Comparison of ENCODE assay signal across 10 cellular contexts in the genomic region with DNA sequence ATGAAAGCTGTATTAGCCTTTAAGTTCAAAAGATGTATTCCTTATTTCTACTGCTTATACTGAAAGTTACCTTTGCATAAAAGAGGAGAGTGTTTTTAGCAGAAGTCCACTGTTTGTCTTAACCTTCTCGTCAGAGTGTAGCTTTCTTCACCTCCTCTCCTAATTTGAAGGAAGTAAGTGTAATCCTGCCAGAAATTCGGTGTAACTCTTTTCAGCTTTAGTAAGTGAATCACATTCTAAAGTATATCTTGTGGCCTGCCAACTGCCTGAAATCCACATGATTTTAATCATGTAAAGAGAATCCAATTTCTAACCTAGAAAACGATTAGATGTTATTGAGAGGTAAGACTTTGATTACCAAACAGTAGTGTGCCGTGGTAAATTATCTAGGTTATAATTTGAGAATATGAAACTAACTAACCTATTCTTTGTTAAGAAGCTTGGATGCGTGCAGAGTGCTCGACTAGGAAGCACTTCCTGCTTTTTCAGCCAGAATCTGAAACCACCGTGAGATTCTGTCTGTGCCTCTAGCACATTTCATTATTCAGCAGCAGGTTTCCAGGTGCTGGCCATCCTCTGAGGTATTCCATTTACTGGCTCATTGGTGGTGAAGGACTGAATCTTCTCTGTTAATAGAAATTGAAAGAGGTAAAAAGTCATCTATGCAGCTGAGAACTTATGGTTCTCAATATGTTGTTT. TPM values are rescaled to one million over a fixed set of nuclear protein-coding genes. Genes with fewer than 3 reads are reported as not detected.
DNase-seq lines count a peak whose midpoint lies in the region; ATAC-seq and TF ChIP-seq lines count a peak whose summit lies in the region.
"Had no signal": no experiment of that assay in that cellular context is flagged by ENCODE, and none has a peak within 500 bp of the region (broad histone marks: within the 10 kb centered on the region; RNA-seq: fewer than 3 reads in every experiment).

No MANE protein-coding gene starts in this region.

- H3K4me1 Mint-ChIP-seq in activated T-helper 17 cell treated with anti-CD3 and anti-CD28 coated beads, Interleukin-2, amount 50 U/mL, for 72 hours: peaks cover 11% of the 10 kb centered on the region
- H3K4me1 Mint-ChIP-seq in progenitor cell of endocrine pancreas (ENCODE audit: low read depth): peaks cover 4% of the 10 kb centered on the region

- no peaks in the 10 kb centered on the region for H3F3A ChIP-seq in PC-3 (ENCODE audit: low read length, unreplicated experiment)

- H4K20me1 ChIP-seq in PC-3 (ENCODE audit: low read length): no peaks in the 10 kb centered on the region

- peak overlapping the region; percentile 83 for H3K27ac Mint-ChIP-seq in activated T-helper 17 cell treated with anti-CD3 and anti-CD28 coated beads, Interleukin-2, amount 50 U/mL, for 72 hours
- peak overlapping the region; percentile 76 for H3K27ac Mint-ChIP-seq in progenitor cell of endocrine pancreas

- ATAC-seq in HG03097 (IDR thresholded peaks at IDR 0.05; ENCODE audit: low FRiP score, unreplicated experiment): peak; percentile 46
- peak; percentile 42 for ATAC-seq in activated T-helper 17 cell treated with anti-CD3 and anti-CD28 coated beads, Interleukin-2, amount 50 U/mL, for 72 hours (replicated peaks)
- no peak for ATAC-seq in PC-3
- no peak for ATAC-seq in SK-N-SH treated with all-trans-retinoic acid at 6 μM for 48 hours

- POLR2A ChIA-PET in PC-3 (lab: Charles Lee; ENCODE audit: unreplicated experiment): no interaction called here

- H3K36me3 Mint-ChIP-seq in activated T-helper 17 cell treated with anti-CD3 and anti-CD28 coated beads, Interleukin-2, amount 50 U/mL, for 72 hours (ENCODE audit: low read depth): peaks cover 59% of the 10 kb centered on the region
- H3K36me3 Mint-ChIP-seq in progenitor cell of endocrine pancreas (ENCODE audit: insufficient read depth): peaks cover 11% of the 10 kb centered on the region

- no peaks in the 10 kb centered on the region; the same call in 1 of the 2 replicates for H3K36me3 ChIP-seq in PC-3 (ENCODE audit: low read depth, low read length)

- H3K9ac ChIP-seq in PC-3 (ENCODE audit: low read length): no peak overlapping the region

- intact Hi-C loops in PC-3 (cut with micrococcal nuclease): no loop called here

- no peaks in the 10 kb centered on the region for H3K27me3 Mint-ChIP-seq in activated T-helper 17 cell treated with anti-CD3 and anti-CD28 coated beads, Interleukin-2, amount 50 U/mL, for 72 hours
- no peaks in the 10 kb centered on the region for H3K27me3 Mint-ChIP-seq in progenitor cell of endocrine pancreas

- no peak overlapping the region for H2AFZ ChIP-seq in PC-3 (ENCODE audit: low read length)

- peaks cover 5% of the 10 kb centered on the region for H3K4me1 ChIP-seq in PC-3 (ENCODE audit: insufficient read depth, low read length)

- H3K9me2 ChIP-seq in PC-3 (replicated peaks; ENCODE audit: low read length): no peaks in the 10 kb centered on the region

- CTCF ChIA-PET in PC-3 (lab: Charles Lee): no interaction called here

- 0 out of 2 replicates have a peak, but pooled peaks cover 1% of the 10 kb centered on the region for H3K79me2 ChIP-seq in PC-3 (ENCODE audit: low read length)

- no peaks in the 10 kb centered on the region for H3K9me3 ChIP-seq in PC-3 (ENCODE audit: low read length)

- TF ChIP-seq CTCF in progenitor cell of endocrine pancreas (IDR thresholded peaks at IDR 0.05; ENCODE audit: unreplicated experiment): no peak
- no peak for TF ChIP-seq CTCF in PC-3 (conservative IDR thresholded peaks at IDR 0.05; ENCODE audit: low read depth, low read length)

- no peak overlapping the region for H3K4me3 ChIP-seq in PC-3 (ENCODE audit: low read length)

- no peak overlapping the region for H3K27ac ChIP-seq in PC-3 (ENCODE audit: low read length)

- H3K9me3 Mint-ChIP-seq in activated T-helper 17 cell treated with anti-CD3 and anti-CD28 coated beads, Interleukin-2, amount 50 U/mL, for 72 hours: no peaks in the 10 kb centered on the region
- no peaks in the 10 kb centered on the region for H3K9me3 Mint-ChIP-seq in progenitor cell of endocrine pancreas (ENCODE audit: low read depth)

- BruUV-seq in PC-3 (replicated peaks; lab: Mats Ljungman, UMichigan): no TSS peak

- peak overlapping the region; percentile 66 for H3K4me3 Mint-ChIP-seq in activated T-helper 17 cell treated with anti-CD3 and anti-CD28 coated beads, Interleukin-2, amount 50 U/mL, for 72 hours
- no peak overlapping the region for H3K4me3 Mint-ChIP-seq in progenitor cell of endocrine pancreas (ENCODE audit: low read depth)

- H3K4me2 ChIP-seq in PC-3 (ENCODE audit: low read length): no peak overlapping the region

- peak; percentile 4 for DNase-seq in SIG-M5 treated with dmso at 0.1 percent for 504 hours (lab: John Stamatoyannopoulos, UW; ENCODE audit: unreplicated experiment)
- DNase-seq in SIG-M5 (lab: John Stamatoyannopoulos, UW): no peak
- no peak for DNase-seq in progenitor cell of endocrine pancreas (ENCODE audit: low spot score, unreplicated experiment)
- DNase-seq in cerebellar nuclear complex (lab: John Stamatoyannopoulos, UW): no peak
- no peak for DNase-seq in PC-3
- DNase-seq: Karpas-422, T1000 had no signal

- no peaks in the 10 kb centered on the region for H3K27me3 ChIP-seq in PC-3 (ENCODE audit: low read length)

TF ChIP-seq in SK-N-SH treated with all-trans-retinoic acid at 6 μM for 48 hours, 23 proteins besides CTCF, POLR2A, EP300 and RAD21 (continues in another document):
- no peak for TF ChIP-seq CSDC2 (CRISPR knock-in tag; IDR thresholded peaks at IDR 0.05)
- no peak for TF ChIP-seq PPARA (CRISPR knock-in tag; IDR thresholded peaks at IDR 0.05; ENCODE audit: borderline replicate concordance)
- no peak for TF ChIP-seq SNAI2 (CRISPR knock-in tag; IDR thresholded peaks at IDR 0.05)
- TF ChIP-seq TOX (CRISPR knock-in tag; IDR thresholded peaks at IDR 0.05; ENCODE audit: borderline replicate concordance): no peak
- TF ChIP-seq, protein P1, sequence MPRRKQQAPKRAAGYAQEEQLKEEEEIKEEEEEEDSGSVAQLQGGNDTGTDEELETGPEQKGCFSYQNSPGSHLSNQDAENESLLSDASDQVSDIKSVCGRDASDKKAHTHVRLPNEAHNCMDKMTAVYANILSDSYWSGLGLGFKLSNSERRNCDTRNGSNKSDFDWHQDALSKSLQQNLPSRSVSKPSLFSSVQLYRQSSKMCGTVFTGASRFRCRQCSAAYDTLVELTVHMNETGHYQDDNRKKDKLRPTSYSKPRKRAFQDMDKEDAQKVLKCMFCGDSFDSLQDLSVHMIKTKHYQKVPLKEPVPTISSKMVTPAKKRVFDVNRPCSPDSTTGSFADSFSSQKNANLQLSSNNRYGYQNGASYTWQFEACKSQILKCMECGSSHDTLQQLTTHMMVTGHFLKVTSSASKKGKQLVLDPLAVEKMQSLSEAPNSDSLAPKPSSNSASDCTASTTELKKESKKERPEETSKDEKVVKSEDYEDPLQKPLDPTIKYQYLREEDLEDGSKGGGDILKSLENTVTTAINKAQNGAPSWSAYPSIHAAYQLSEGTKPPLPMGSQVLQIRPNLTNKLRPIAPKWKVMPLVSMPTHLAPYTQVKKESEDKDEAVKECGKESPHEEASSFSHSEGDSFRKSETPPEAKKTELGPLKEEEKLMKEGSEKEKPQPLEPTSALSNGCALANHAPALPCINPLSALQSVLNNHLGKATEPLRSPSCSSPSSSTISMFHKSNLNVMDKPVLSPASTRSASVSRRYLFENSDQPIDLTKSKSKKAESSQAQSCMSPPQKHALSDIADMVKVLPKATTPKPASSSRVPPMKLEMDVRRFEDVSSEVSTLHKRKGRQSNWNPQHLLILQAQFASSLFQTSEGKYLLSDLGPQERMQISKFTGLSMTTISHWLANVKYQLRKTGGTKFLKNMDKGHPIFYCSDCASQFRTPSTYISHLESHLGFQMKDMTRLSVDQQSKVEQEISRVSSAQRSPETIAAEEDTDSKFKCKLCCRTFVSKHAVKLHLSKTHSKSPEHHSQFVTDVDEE (CRISPR knock-in tag; IDR thresholded peaks at IDR 0.05): no peak
- TF ChIP-seq CSRNP3 (CRISPR knock-in tag; IDR thresholded peaks at IDR 0.05): no peak
- TF ChIP-seq ZNF8 (CRISPR knock-in tag; IDR thresholded peaks at IDR 0.05): no peak
- TF ChIP-seq, protein P2, sequence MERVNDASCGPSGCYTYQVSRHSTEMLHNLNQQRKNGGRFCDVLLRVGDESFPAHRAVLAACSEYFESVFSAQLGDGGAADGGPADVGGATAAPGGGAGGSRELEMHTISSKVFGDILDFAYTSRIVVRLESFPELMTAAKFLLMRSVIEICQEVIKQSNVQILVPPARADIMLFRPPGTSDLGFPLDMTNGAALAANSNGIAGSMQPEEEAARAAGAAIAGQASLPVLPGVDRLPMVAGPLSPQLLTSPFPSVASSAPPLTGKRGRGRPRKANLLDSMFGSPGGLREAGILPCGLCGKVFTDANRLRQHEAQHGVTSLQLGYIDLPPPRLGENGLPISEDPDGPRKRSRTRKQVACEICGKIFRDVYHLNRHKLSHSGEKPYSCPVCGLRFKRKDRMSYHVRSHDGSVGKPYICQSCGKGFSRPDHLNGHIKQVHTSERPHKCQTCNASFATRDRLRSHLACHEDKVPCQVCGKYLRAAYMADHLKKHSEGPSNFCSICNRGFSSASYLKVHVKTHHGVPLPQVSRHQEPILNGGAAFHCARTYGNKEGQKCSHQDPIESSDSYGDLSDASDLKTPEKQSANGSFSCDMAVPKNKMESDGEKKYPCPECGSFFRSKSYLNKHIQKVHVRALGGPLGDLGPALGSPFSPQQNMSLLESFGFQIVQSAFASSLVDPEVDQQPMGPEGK (CRISPR knock-in tag; IDR thresholded peaks at IDR 0.05; ENCODE audit: borderline replicate concordance): no peak

RNA-seq across cellular contexts. Expression of gene GYG1, which starts 7.5 kb away (rescaled TPM):
- total RNA-seq in activated T-helper 17 cell treated with anti-CD3 and anti-CD28 coated beads, Interleukin-2, amount 50 U/mL, for 72 hours: 10 to 100 TPM; 17.1 to 37.4 TPM
- total RNA-seq in progenitor cell of endocrine pancreas (26.0 and 27.3 TPM in 2 replicates), PC-3 (2014; rRNA removed) (9.9 and 12.0 TPM in 2 replicates)

Comparison
In these comparisons a context has a peak if more than half of its experiments do, and no peak if none do; other contexts are left out.
1. ATAC-seq: peak in HG03097 (single experiment) and activated T-helper 17 cell treated with anti-CD3 and anti-CD28 coated beads, Interleukin-2, amount 50 U/mL, for 72 hours (single experiment); none in PC-3 (single experiment) and SK-N-SH treated with all-trans-retinoic acid at 6 μM for 48 hours (single experiment).